In genomic region chr19:58355891-58356235, GRCh38 we compare ENCODE assay signal across 1 cellular context.
TF ChIP-seq lines count a peak whose summit lies in the region.

No MANE protein-coding gene starts in this region.

TF ChIP-seq in SK-N-SH, 30 proteins besides CTCF, POLR2A, EP300 and RAD21:
- TF ChIP-seq RCOR1 (IDR thresholded peaks at IDR 0.05; ENCODE audit: low read length) (no peak), MXI1 (IDR thresholded peaks at IDR 0.05; ENCODE audit: low read depth, low read length) (no peak), JUND (IDR thresholded peaks at IDR 0.05) (no peak), RXRA (IDR thresholded peaks at IDR 0.05; ENCODE audit: borderline replicate concordance, low read depth) (no peak), PBX3 (IDR thresholded peaks at IDR 0.05) (no peak), YY1 (IDR thresholded peaks at IDR 0.05; ENCODE audit: low read depth) (no peak), MAX (IDR thresholded peaks at IDR 0.05; ENCODE audit: low read depth) (no peak)
